In genomic region chr10:111705026-111705425, GRCh38 we compare ENCODE assay signal across 20 cellular contexts.
"Had no signal": no experiment of that assay in that cellular context is flagged by ENCODE, and none has a peak within 500 bp of the region (broad histone marks: within the 10 kb centered on the region; RNA-seq: fewer than 3 reads in every experiment).

No MANE protein-coding gene starts in this region.

- FAIRE-seq: islet of Langerhans had no signal

- H3K4me1 ChIP-seq: heart left ventricle, sigmoid colon, testis, upper lobe of right lung had no signal

- H3K36me3 Mint-ChIP-seq: natural killer cell had no signal

- H3K27ac Mint-ChIP-seq: activated naive CD4-positive, alpha-beta T cell treated with anti-CD3 and anti-CD28 coated beads for 36 hours; natural killer cell had no signal

- H3K27ac ChIP-seq: epithelial cell of prostate, heart left ventricle, sigmoid colon, testis, upper lobe of right lung, VCaP had no signal

- H3K4me3 Mint-ChIP-seq: activated naive CD4-positive, alpha-beta T cell treated with anti-CD3 and anti-CD28 coated beads for 36 hours; natural killer cell had no signal

- H3K27me3 ChIP-seq: heart left ventricle, sigmoid colon, testis, upper lobe of right lung had no signal

- H3K4me3 ChIP-seq: heart left ventricle, mucosa of descending colon, sigmoid colon, testis, upper lobe of right lung had no signal

- H3K9me3 Mint-ChIP-seq: activated naive CD4-positive, alpha-beta T cell treated with anti-CD3 and anti-CD28 coated beads for 36 hours had no signal

- H3K9me3 ChIP-seq: heart left ventricle, mucosa of descending colon, sigmoid colon, testis, upper lobe of right lung had no signal

- H3K4me1 Mint-ChIP-seq: natural killer cell had no signal

- H3K36me3 ChIP-seq: heart left ventricle, sigmoid colon, upper lobe of right lung had no signal

- DNase-seq: activated CD4-positive, alpha-beta T cell treated with anti-CD3 and anti-CD28 coated beads for 48 hours; activated naive CD4-positive, alpha-beta T cell treated with anti-CD3 and anti-CD28 coated beads for 36 hours; central memory CD4-positive, alpha-beta T cell; cortex of kidney; effector memory CD4-positive, alpha-beta T cell; foreskin melanocyte; heart left ventricle; mucosa of descending colon; natural killer cell; occipital lobe; sigmoid colon; stimulated activated CD4-positive, alpha-beta T cell treated with anti-CD3 and anti-CD28 coated beads, Interleukin-4, amount 100 ng/mL, for 1 hour; stimulated activated CD8-positive, alpha-beta memory T cell treated with anti-CD3 and anti-CD28 coated beads, Interleukin-4, amount 100 ng/mL, for 48 hours; stimulated activated naive CD8-positive, alpha-beta T cell treated with anti-CD3 and anti-CD28 coated beads, Interleukin-15, Interleukin-2, amounts not matched to agents 100 U/mL and 50 U/mL, for 24 hours; T1000; testis; upper lobe of right lung had no signal
